In genomic region chr22:27719535-27720227, GRCh38 we compare ENCODE assay signal across 1 cellular context.
A peak's percentile ranks its signal among the peaks of the same experiment; 100 is the strongest.
TF ChIP-seq lines count a peak whose summit lies in the region.

No MANE protein-coding gene starts in this region.

TF ChIP-seq in K562, 482 proteins besides CTCF, POLR2A, EP300 and RAD21 (continued from another document and continues in another):
- TF ChIP-seq, protein P1, sequence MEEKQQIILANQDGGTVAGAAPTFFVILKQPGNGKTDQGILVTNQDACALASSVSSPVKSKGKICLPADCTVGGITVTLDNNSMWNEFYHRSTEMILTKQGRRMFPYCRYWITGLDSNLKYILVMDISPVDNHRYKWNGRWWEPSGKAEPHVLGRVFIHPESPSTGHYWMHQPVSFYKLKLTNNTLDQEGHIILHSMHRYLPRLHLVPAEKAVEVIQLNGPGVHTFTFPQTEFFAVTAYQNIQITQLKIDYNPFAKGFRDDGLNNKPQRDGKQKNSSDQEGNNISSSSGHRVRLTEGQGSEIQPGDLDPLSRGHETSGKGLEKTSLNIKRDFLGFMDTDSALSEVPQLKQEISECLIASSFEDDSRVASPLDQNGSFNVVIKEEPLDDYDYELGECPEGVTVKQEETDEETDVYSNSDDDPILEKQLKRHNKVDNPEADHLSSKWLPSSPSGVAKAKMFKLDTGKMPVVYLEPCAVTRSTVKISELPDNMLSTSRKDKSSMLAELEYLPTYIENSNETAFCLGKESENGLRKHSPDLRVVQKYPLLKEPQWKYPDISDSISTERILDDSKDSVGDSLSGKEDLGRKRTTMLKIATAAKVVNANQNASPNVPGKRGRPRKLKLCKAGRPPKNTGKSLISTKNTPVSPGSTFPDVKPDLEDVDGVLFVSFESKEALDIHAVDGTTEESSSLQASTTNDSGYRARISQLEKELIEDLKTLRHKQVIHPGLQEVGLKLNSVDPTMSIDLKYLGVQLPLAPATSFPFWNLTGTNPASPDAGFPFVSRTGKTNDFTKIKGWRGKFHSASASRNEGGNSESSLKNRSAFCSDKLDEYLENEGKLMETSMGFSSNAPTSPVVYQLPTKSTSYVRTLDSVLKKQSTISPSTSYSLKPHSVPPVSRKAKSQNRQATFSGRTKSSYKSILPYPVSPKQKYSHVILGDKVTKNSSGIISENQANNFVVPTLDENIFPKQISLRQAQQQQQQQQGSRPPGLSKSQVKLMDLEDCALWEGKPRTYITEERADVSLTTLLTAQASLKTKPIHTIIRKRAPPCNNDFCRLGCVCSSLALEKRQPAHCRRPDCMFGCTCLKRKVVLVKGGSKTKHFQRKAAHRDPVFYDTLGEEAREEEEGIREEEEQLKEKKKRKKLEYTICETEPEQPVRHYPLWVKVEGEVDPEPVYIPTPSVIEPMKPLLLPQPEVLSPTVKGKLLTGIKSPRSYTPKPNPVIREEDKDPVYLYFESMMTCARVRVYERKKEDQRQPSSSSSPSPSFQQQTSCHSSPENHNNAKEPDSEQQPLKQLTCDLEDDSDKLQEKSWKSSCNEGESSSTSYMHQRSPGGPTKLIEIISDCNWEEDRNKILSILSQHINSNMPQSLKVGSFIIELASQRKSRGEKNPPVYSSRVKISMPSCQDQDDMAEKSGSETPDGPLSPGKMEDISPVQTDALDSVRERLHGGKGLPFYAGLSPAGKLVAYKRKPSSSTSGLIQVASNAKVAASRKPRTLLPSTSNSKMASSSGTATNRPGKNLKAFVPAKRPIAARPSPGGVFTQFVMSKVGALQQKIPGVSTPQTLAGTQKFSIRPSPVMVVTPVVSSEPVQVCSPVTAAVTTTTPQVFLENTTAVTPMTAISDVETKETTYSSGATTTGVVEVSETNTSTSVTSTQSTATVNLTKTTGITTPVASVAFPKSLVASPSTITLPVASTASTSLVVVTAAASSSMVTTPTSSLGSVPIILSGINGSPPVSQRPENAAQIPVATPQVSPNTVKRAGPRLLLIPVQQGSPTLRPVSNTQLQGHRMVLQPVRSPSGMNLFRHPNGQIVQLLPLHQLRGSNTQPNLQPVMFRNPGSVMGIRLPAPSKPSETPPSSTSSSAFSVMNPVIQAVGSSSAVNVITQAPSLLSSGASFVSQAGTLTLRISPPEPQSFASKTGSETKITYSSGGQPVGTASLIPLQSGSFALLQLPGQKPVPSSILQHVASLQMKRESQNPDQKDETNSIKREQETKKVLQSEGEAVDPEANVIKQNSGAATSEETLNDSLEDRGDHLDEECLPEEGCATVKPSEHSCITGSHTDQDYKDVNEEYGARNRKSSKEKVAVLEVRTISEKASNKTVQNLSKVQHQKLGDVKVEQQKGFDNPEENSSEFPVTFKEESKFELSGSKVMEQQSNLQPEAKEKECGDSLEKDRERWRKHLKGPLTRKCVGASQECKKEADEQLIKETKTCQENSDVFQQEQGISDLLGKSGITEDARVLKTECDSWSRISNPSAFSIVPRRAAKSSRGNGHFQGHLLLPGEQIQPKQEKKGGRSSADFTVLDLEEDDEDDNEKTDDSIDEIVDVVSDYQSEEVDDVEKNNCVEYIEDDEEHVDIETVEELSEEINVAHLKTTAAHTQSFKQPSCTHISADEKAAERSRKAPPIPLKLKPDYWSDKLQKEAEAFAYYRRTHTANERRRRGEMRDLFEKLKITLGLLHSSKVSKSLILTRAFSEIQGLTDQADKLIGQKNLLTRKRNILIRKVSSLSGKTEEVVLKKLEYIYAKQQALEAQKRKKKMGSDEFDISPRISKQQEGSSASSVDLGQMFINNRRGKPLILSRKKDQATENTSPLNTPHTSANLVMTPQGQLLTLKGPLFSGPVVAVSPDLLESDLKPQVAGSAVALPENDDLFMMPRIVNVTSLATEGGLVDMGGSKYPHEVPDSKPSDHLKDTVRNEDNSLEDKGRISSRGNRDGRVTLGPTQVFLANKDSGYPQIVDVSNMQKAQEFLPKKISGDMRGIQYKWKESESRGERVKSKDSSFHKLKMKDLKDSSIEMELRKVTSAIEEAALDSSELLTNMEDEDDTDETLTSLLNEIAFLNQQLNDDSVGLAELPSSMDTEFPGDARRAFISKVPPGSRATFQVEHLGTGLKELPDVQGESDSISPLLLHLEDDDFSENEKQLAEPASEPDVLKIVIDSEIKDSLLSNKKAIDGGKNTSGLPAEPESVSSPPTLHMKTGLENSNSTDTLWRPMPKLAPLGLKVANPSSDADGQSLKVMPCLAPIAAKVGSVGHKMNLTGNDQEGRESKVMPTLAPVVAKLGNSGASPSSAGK (IDR thresholded peaks at IDR 0.05): peak; percentile 96
- TF ChIP-seq MYBL2 (IDR thresholded peaks at IDR 0.05; ENCODE audit: low read depth) (peak; percentile 69), MYBL2 (CRISPR knock-in tag; IDR thresholded peaks at IDR 0.05; ENCODE audit: borderline replicate concordance) (no peak), SRF (CRISPR knock-in tag; IDR thresholded peaks at IDR 0.05) (peak in 1 of 2 experiments; percentile 53; a peak in 1 of 4 replicates), HDAC2 (IDR thresholded peaks at IDR 0.05) (no peak), MCM7 (IDR thresholded peaks at IDR 0.05) (no peak), ELF4 (CRISPR knock-in tag; IDR thresholded peaks at IDR 0.05) (no peak), ATF3 (IDR thresholded peaks at IDR 0.05) (peak; percentile 50), ATF3 (CRISPR knock-in tag; conservative IDR thresholded peaks at IDR 0.05) (no peak), RB1 (IDR thresholded peaks at IDR 0.05; ENCODE audit: low read depth) (no peak), SMAD4 (CRISPR knock-in tag; conservative IDR thresholded peaks at IDR 0.05) (0 out of 2 replicates have a peak, but pooled peaks have one; percentile 45), MAX (CRISPR knock-in tag; IDR thresholded peaks at IDR 0.05) (peak; percentile 75), ZNF444 (CRISPR knock-in tag; IDR thresholded peaks at IDR 0.05) (no peak), FOS (IDR thresholded peaks at IDR 0.05; ENCODE audit: extremely low read depth, insufficient read length) (peak; percentile 52), ZNF175 (CRISPR knock-in tag; IDR thresholded peaks at IDR 0.05; ENCODE audit: low read depth) (0 out of 2 replicates have a peak, but pooled peaks have one; percentile 44), ZNF318 (IDR thresholded peaks at IDR 0.05; ENCODE audit: borderline replicate concordance in 1 of 2, low read depth in 1 of 2) (no peak), JUND (IDR thresholded peaks at IDR 0.05; ENCODE audit: borderline replicate concordance, low read depth, low read length) (no peak), JUND (tag; IDR thresholded peaks at IDR 0.05; ENCODE audit: borderline replicate concordance, low read depth, low read length) (peak; percentile 33; the same call in 1 of the 3 replicates), TEAD2 (tag; IDR thresholded peaks at IDR 0.05) (no peak), NR4A1 (CRISPR knock-in tag; IDR thresholded peaks at IDR 0.05) (no peak), NR4A1 (tag; IDR thresholded peaks at IDR 0.05) (peak; percentile 74; the same call in 1 of the 2 replicates), STAG1 (CRISPR knock-in tag; IDR thresholded peaks at IDR 0.05; ENCODE audit: borderline replicate concordance) (no peak), ZNF212 (CRISPR knock-in tag; IDR thresholded peaks at IDR 0.05) (no peak), L3MBTL2 (IDR thresholded peaks at IDR 0.05) (peak; percentile 98), ZNF282 (CRISPR knock-in tag; IDR thresholded peaks at IDR 0.05) (no peak), ZNF639 (CRISPR knock-in tag; conservative IDR thresholded peaks at IDR 0.05 in 1 of 2, IDR thresholded peaks at IDR 0.05 in 1 of 2) (peak in 1 of 2 experiments; percentile 42; a peak in 1 of 4 replicates)
- TF ChIP-seq, protein P2, sequence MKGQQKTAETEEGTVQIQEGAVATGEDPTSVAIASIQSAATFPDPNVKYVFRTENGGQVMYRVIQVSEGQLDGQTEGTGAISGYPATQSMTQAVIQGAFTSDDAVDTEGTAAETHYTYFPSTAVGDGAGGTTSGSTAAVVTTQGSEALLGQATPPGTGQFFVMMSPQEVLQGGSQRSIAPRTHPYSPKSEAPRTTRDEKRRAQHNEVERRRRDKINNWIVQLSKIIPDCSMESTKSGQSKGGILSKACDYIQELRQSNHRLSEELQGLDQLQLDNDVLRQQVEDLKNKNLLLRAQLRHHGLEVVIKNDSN (CRISPR knock-in tag; IDR thresholded peaks at IDR 0.05): peak; percentile 97
- TF ChIP-seq, protein P3, sequence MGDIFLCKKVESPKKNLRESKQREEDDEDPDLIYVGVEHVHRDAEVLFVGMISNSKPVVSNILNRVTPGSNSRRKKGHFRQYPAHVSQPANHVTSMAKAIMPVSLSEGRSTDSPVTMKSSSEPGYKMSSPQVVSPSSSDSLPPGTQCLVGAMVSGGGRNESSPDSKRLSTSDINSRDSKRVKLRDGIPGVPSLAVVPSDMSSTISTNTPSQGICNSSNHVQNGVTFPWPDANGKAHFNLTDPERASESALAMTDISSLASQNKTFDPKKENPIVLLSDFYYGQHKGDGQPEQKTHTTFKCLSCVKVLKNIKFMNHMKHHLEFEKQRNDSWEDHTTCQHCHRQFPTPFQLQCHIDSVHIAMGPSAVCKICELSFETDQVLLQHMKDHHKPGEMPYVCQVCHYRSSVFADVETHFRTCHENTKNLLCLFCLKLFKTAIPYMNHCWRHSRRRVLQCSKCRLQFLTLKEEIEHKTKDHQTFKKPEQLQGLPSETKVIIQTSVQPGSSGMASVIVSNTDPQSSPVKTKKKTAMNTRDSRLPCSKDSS (IDR thresholded peaks at IDR 0.05; ENCODE audit: low read depth, partially characterized antibody): no peak
- TF ChIP-seq, protein P4, sequence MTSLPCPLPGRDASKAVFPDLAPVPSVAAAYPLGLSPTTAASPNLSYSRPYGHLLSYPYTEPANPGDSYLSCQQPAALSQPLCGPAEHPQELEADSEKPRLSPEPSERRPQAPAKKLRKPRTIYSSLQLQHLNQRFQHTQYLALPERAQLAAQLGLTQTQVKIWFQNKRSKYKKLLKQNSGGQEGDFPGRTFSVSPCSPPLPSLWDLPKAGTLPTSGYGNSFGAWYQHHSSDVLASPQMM (CRISPR knock-in tag; IDR thresholded peaks at IDR 0.05): no peak
